Comparison of ENCODE assay signal across 8 cellular contexts in genomic region chr3:60555704-60556340, GRCh38.
A peak's percentile ranks its signal among the peaks of the same experiment; 100 is the strongest.
DNase-seq lines count a peak whose midpoint lies in the region; ATAC-seq lines count a peak whose summit lies in the region.

No MANE protein-coding gene starts in this region.

- 69 to 74% methylated on average over 4 of the region's 4 CpGs for WGBS in aorta, 2 donors

- no peaks in the 10 kb centered on the region for H3K27me3 ChIP-seq in aorta (ENCODE audit: control insufficient read depth in 1 of 2, insufficient read depth in 2 of 2, low read length in 1 of 2)

- H3K4me3 ChIP-seq in aorta (ENCODE audit: low read length in 2 of 2), result no peak overlapping the region

- intact Hi-C loops in aorta (cut with DNase I), result no loop called here

- DNase-seq in iPS DF 19.7 (ENCODE audit: low read depth, low spot score) (peak; percentile 69), GOT3 (lab: John Stamatoyannopoulos, UW) (no peak), NCI-H82 treated with DMSO at 0.1 percent for 48 hours (lab: John Stamatoyannopoulos, UW; ENCODE audit: unreplicated experiment) (no peak), aorta (no peak)
- DNase-seq in activated CD8-positive, alpha-beta memory T cell treated with anti-CD3 and anti-CD28 coated beads, Interleukin-2, amount 50 U/mL, for 4 hours, result no peak

- no peaks in the 10 kb centered on the region for H3K36me3 ChIP-seq in aorta (ENCODE audit: control insufficient read depth in 1 of 2, insufficient read depth in 2 of 2, low read length in 1 of 2)

- H3K9me3 ChIP-seq in aorta (ENCODE audit: control insufficient read depth, low read length), result no peaks in the 10 kb centered on the region

- H3K27ac ChIP-seq in aorta (ENCODE audit: low read depth in 1 of 2, low read length in 2 of 2), result no peak overlapping the region

- H3K4me1 ChIP-seq in aorta (ENCODE audit: control insufficient read depth in 1 of 2, insufficient read depth in 2 of 2, low read length in 2 of 2), result peaks cover 0 to 4% of the 10 kb centered on the region in 2 donors

- peak; percentile 97 for ATAC-seq in GM18499 (IDR thresholded peaks at IDR 0.05; ENCODE audit: insufficient read depth, unreplicated experiment)
- ATAC-seq in GM21723 (IDR thresholded peaks at IDR 0.05; ENCODE audit: unreplicated experiment), result peak; percentile 97
- peak; percentile 83 for ATAC-seq in HG03558 (IDR thresholded peaks at IDR 0.05; ENCODE audit: extremely low read depth, unreplicated experiment)
- ATAC-seq in aorta (ENCODE audit: low FRiP score), result no peak
